Comparison of ENCODE assay signal across 36 cellular contexts in the genomic region with DNA sequence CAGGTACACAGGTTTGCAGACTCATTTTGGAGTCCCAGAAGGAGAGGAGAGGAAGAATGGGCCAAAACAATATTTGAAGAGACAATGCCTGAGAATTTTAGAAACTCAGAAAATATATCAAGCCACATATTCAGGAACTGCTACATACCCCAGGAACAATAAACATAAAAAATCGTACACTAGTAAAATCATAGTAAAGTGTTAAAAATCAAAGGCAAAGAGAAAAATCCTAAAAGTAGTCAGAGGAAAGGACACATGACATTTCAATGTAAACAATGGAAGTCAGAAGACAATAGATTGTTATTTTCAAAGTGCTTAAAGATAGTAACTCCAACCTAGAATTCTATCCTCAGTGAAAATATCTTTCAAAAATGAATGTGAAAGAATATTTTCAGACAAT. TPM values are rescaled to one million over a fixed set of nuclear protein-coding genes. Genes with fewer than 3 reads are reported as not detected.
DNase-seq lines count a peak whose midpoint lies in the region; ATAC-seq and TF ChIP-seq lines count a peak whose summit lies in the region.
"Had no signal": no experiment of that assay in that cellular context is flagged by ENCODE, and none has a peak within 500 bp of the region (broad histone marks: within the 10 kb centered on the region; RNA-seq: fewer than 3 reads in every experiment).

No MANE protein-coding gene starts in this region.

- TF ChIP-seq POLR2A in NB4 (IDR thresholded peaks at IDR 0.05; ENCODE audit: extremely low read depth, insufficient read length): no peak

- no peak overlapping the region for H3K4me2 ChIP-seq in GM23248 (ENCODE audit: unreplicated experiment)
- H3K4me2 ChIP-seq: KMS-11, smooth muscle cell had no signal

- no peaks in the 10 kb centered on the region for H4K20me1 ChIP-seq in GM23248 (ENCODE audit: insufficient read depth)

- H3K27ac ChIP-seq in GM23248: no peak overlapping the region
- H3K27ac ChIP-seq: colonic mucosa, KMS-11, left lung, upper lobe of left lung, VCaP had no signal

- no peak overlapping the region for H3K9ac ChIP-seq in GM23248
- H3K9ac ChIP-seq: KMS-11 had no signal

- ATAC-seq in GM21737 (IDR thresholded peaks at IDR 0.05; ENCODE audit: unreplicated experiment) (no peak), HG02870 (IDR thresholded peaks at IDR 0.05; ENCODE audit: unreplicated experiment) (no peak)
- ATAC-seq: activated T-cell treated with anti-CD3 and anti-CD28 coated beads, Interleukin-2, amount 50 U/mL, for 72 hours; left lung; T-helper 17 cell had no signal

- no peaks in the 10 kb centered on the region for H3K36me3 ChIP-seq in GM23248 (ENCODE audit: low read depth)
- H3K36me3 ChIP-seq: colonic mucosa, left lung had no signal

- in situ Hi-C loops in Caki2 (cut with HindIII; ENCODE audit: low pct_unique_long_range_greater_than_20kb, low sequenced_read_pairs) (no loop called here), GM23248 (cut with MboI) (no loop called here)

- no peaks in the 10 kb centered on the region for H3K79me2 ChIP-seq in GM23248 (ENCODE audit: insufficient read depth)

- WGBS in GM23248 (ENCODE audit: low coverage in 1 of 2, low lambda C conversion rate in 2 of 2, missing lambda C conversion rate in 2 of 2), 2 experiments: 18 to 41% methylated on average over 1 of the region's 1 CpG

- DNase-seq in Caki2 (ENCODE audit: low read depth) (peak; percentile 9), GM23248 (peak; percentile 8), NB4 (ENCODE audit: low read depth) (peak; percentile 3), amniotic epithelial cell (ENCODE audit: low read depth) (peak; percentile 27), NCI-H187 treated with DMSO at 0.1 percent for 48 hours (lab: John Stamatoyannopoulos, UW) (no peak), HT-29 (ENCODE audit: low spot score) (no peak)
- DNase-seq: activated CD4-positive, alpha-beta T cell treated with anti-CD3 and anti-CD28 coated beads, Interleukin-2, amount 10 ng/mL, durations not matched to agents 24 days and 14 days; activated naive CD4-positive, alpha-beta T cell treated with anti-CD3 and anti-CD28 coated beads for 36 hours; activated T-cell treated with anti-CD3 and anti-CD28 coated beads, Interleukin-2, amount 50 U/mL, for 72 hours; amniotic stem cell; CD4-positive, CD25-positive, alpha-beta regulatory T cell; colonic mucosa; DMS 273 treated with DMSO at 0.1 percent for 48 hours; effector memory CD4-positive, alpha-beta T cell; foreskin melanocyte; GF-D8; HFFc6; hippocampal formation; immature natural killer cell; left lung; naive B cell; NCI-H1092 treated with DMSO at 0.1 percent for 48 hours; NCI-H2081; NCI-H446 treated with DMSO at 0.1 percent for 48 hours; occipital lobe; SHP77 treated with DMSO at 0.1 percent for 48 hours; stimulated activated CD4-positive, alpha-beta T cell treated with anti-CD3 and anti-CD28 coated beads, Interleukin-2, amount 100 ng/mL, for 24 hours; substantia nigra; T-helper 17 cell; upper lobe of left lung had no signal

- no peak for TF ChIP-seq CTCF in NB4 (IDR thresholded peaks at IDR 0.05; ENCODE audit: low read depth, low read length)

- H3K27me3 ChIP-seq in GM23248 (replicated peaks; ENCODE audit: insufficient read depth): no peaks in the 10 kb centered on the region; the same call in 1 of the 2 replicates
- H3K27me3 ChIP-seq: colonic mucosa, left lung, upper lobe of left lung had no signal

- H3K4me1 ChIP-seq in GM23248 (ENCODE audit: insufficient read depth): peaks cover 9% of the 10 kb centered on the region; the same call in 1 of the 2 replicates
- H3K4me1 ChIP-seq: colonic mucosa, left lung, upper lobe of left lung had no signal

- no peak overlapping the region for H3K4me3 ChIP-seq in GM23248
- no peak overlapping the region for H3K4me3 ChIP-seq in NB4 (ENCODE audit: low read depth, low read length)
- H3K4me3 ChIP-seq: colonic mucosa, left lung, smooth muscle cell, upper lobe of left lung had no signal

- H2AFZ ChIP-seq in GM23248: no peak overlapping the region

- H3F3A ChIP-seq in GM23248 (ENCODE audit: insufficient read depth): no peaks in the 10 kb centered on the region

- H3K9me2 ChIP-seq in GM23248 (ENCODE audit: insufficient read depth): no peaks in the 10 kb centered on the region

- no peaks in the 10 kb centered on the region for H3K9me3 ChIP-seq in GM23248 (ENCODE audit: low read depth)

RNA-seq across cellular contexts. Expression of gene NACA2, which starts 28.5 kb away (rescaled TPM):
- not detected in 2 replicates for total RNA-seq in Caki2 (2014; rRNA removed; shearing (Covaris generic); ENCODE audit: low replicate concordance)
- total RNA-seq in GM23248 (2014; rRNA removed; shearing (Covaris generic)): not detected in 2 replicates
- not detected in 2 replicates for polyA plus RNA-seq in GM23248 (2016; fragmentation: Nextera tagmentation; extraction: Ambion mirVana)
- not detected in 2 replicates for total RNA-seq in HT-29 (2014; rRNA removed; shearing (Covaris generic))
- total RNA-seq: activated CD4-positive, alpha-beta T cell treated with anti-CD3 and anti-CD28 coated beads, Interleukin-2, amount 10 ng/mL, durations not matched to agents 24 days and 14 days; activated naive CD4-positive, alpha-beta T cell treated with anti-CD3 and anti-CD28 coated beads for 36 hours; activated T-cell treated with anti-CD3 and anti-CD28 coated beads, Interleukin-2, amount 50 U/mL, for 72 hours; bronchial epithelial cell; CD4-positive, CD25-positive, alpha-beta regulatory T cell; HFFc6; left lung; occipital lobe; smooth muscle cell; T-helper 17 cell; upper lobe of left lung had no signal
- polyA plus RNA-seq: CD4-positive, CD25-positive, alpha-beta regulatory T cell; immature natural killer cell; smooth muscle cell had no signal

Comparison
In these comparisons a context has a peak if more than half of its experiments do, and no peak if none do; other contexts are left out.
1. DNase-seq: peak in Caki2 (single experiment), GM23248 (single experiment), NB4 (single experiment) and amniotic epithelial cell (single experiment); none in NCI-H187 treated with DMSO at 0.1 percent for 48 hours (single experiment) and HT-29 (single experiment).